In the genomic region with DNA sequence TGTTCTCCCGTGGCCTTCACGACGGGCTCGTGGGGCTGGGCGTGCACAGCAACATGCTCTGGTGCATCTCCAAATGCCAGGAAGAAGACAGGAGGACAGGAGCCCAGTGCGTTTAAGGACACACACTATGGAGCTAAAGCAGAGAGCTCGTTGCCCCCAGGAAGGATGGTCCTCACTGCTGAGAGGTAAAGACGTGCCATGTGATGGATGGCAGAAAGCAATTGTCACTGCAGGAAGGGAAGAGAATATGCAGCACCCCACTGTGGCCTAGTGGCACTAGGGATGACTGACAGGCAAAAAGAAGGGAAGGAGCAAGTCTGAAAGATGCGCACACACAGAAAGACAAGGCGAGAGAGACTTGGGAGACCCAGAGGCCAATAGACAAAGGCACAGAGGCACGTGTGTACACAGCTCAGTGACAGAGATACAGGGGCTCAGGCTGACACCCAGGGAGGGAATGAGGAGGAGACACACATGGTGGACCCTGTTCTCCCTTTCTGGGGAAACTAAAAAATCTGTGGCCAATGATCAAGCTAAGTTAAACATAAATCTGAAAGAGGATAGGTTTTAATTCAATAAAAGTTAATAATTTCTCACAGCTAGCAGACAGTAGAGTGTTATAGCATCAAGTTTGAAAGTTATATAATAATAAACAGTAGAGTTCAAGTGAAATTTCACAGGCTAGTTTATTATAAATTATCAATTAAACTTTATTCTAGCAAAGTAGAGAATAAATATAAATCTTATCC, we compare ENCODE assay signal across 1 cellular context.
TF ChIP-seq lines count a peak whose summit lies in the region.

No MANE protein-coding gene starts in this region.

TF ChIP-seq in neural cell, 6 proteins besides CTCF, POLR2A, EP300 and RAD21 (continued from another document):
- TF ChIP-seq, protein P1, sequence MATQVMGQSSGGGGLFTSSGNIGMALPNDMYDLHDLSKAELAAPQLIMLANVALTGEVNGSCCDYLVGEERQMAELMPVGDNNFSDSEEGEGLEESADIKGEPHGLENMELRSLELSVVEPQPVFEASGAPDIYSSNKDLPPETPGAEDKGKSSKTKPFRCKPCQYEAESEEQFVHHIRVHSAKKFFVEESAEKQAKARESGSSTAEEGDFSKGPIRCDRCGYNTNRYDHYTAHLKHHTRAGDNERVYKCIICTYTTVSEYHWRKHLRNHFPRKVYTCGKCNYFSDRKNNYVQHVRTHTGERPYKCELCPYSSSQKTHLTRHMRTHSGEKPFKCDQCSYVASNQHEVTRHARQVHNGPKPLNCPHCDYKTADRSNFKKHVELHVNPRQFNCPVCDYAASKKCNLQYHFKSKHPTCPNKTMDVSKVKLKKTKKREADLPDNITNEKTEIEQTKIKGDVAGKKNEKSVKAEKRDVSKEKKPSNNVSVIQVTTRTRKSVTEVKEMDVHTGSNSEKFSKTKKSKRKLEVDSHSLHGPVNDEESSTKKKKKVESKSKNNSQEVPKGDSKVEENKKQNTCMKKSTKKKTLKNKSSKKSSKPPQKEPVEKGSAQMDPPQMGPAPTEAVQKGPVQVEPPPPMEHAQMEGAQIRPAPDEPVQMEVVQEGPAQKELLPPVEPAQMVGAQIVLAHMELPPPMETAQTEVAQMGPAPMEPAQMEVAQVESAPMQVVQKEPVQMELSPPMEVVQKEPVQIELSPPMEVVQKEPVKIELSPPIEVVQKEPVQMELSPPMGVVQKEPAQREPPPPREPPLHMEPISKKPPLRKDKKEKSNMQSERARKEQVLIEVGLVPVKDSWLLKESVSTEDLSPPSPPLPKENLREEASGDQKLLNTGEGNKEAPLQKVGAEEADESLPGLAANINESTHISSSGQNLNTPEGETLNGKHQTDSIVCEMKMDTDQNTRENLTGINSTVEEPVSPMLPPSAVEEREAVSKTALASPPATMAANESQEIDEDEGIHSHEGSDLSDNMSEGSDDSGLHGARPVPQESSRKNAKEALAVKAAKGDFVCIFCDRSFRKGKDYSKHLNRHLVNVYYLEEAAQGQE (IDR thresholded peaks at IDR 0.05; ENCODE audit: borderline replicate concordance), result peak; percentile 70
